In the genomic region with DNA sequence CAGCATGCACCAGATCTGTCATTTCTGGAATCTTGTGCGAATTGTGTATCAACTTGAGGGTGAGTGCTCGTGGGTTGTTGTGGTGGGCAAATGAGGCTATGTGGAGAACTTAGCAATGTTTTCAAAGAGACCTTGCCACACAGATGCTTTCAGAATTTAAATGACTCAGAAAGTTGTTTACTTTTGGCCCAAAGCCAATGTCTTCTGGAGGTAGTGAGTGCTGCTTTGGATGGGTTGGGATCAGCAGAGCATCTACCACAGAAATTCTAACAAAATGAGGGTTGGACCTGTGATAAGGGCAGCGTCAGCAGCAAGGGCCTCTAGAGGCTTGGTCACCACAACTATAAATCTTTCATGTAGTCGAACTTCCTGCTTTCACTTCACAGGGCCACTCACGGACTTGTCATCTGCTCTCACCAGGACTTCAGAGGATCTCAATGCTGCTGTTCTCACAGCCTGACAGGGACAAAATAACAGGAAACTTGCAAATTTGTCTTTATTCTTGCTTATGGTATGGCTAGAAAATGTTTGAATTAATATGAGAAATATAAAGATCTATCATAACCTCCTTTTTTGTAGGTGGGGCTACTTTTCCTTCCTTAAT, we compare ENCODE assay signal across 8 cellular contexts.
DNase-seq lines count a peak whose midpoint lies in the region; ATAC-seq and TF ChIP-seq lines count a peak whose summit lies in the region.

No MANE protein-coding gene starts in this region.

- H3K4me3 ChIP-seq in SJCRH30 = no peak overlapping the region
- no peak overlapping the region for H3K4me3 ChIP-seq in fibroblast of villous mesenchyme (ENCODE audit: low read depth, low read length)

- ATAC-seq in activated CD8-positive, alpha-beta memory T cell treated with anti-CD3 and anti-CD28 coated beads, Interleukin-2, amount 10 ng/mL, durations not matched to agents 7 days and 5 days = peak; percentile 81
- ATAC-seq in GM21367 (IDR thresholded peaks at IDR 0.05; ENCODE audit: unreplicated experiment) (peak; percentile 87), HG03460 (IDR thresholded peaks at IDR 0.05; ENCODE audit: unreplicated experiment) (peak; percentile 91)

- TF ChIP-seq CTCF in fibroblast of villous mesenchyme (IDR thresholded peaks at IDR 0.05; ENCODE audit: insufficient read depth, low read depth, low read length) = no peak

- DNase-seq in activated CD8-positive, alpha-beta memory T cell treated with anti-CD3 and anti-CD28 coated beads, Interleukin-2, amount 10 ng/mL, durations not matched to agents 7 days and 5 days = peak; percentile 62
- DNase-seq in activated CD8-positive, alpha-beta memory T cell treated with anti-CD3 and anti-CD28 coated beads, Interleukin-2, amount 50 U/mL, for 4 hours = no peak
- DNase-seq in SJCRH30 = peak; percentile 53 to 70
- peak; percentile 99 for DNase-seq in fibroblast of villous mesenchyme (ENCODE audit: low read depth)
- DNase-seq in NCI-H526 treated with DMSO at 0.1 percent for 48 hours (lab: John Stamatoyannopoulos, UW) = no peak

- no peak overlapping the region for H3K27ac ChIP-seq in SJCRH30

- peaks cover 9% of the 10 kb centered on the region for H3K4me1 Mint-ChIP-seq in activated CD8-positive, alpha-beta memory T cell treated with anti-CD3 and anti-CD28 coated beads, Interleukin-2, amount 10 ng/mL, durations not matched to agents 7 days and 5 days
- H3K4me1 Mint-ChIP-seq in stimulated activated naive CD8-positive, alpha-beta T cell treated with anti-CD3 and anti-CD28 coated beads, Interleukin-15, Interleukin-2, amounts not matched to agents 100 ng/mL and 50 ng/mL, for 24 hours (ENCODE audit: low read depth) = peaks cover 10% of the 10 kb centered on the region

- peaks cover 27% of the 10 kb centered on the region for H3K4me1 ChIP-seq in SJCRH30

- H3K27me3 Mint-ChIP-seq in activated CD8-positive, alpha-beta memory T cell treated with anti-CD3 and anti-CD28 coated beads, Interleukin-2, amount 10 ng/mL, durations not matched to agents 7 days and 5 days = peaks cover 22% of the 10 kb centered on the region
- peaks cover 3% of the 10 kb centered on the region for H3K27me3 Mint-ChIP-seq in stimulated activated naive CD8-positive, alpha-beta T cell treated with anti-CD3 and anti-CD28 coated beads, Interleukin-15, Interleukin-2, amounts not matched to agents 100 ng/mL and 50 ng/mL, for 24 hours

- CTCF ChIA-PET in activated CD8-positive, alpha-beta memory T cell treated with anti-CD3 and anti-CD28 coated beads, Interleukin-2, amount 10 ng/mL, durations not matched to agents 7 days and 5 days (lab: Charles Lee) = no interaction called here

- no peaks in the 10 kb centered on the region for H3K36me3 ChIP-seq in SJCRH30

- no peaks in the 10 kb centered on the region for H3K36me3 Mint-ChIP-seq in activated CD8-positive, alpha-beta memory T cell treated with anti-CD3 and anti-CD28 coated beads, Interleukin-2, amount 10 ng/mL, durations not matched to agents 7 days and 5 days
- H3K36me3 Mint-ChIP-seq in stimulated activated naive CD8-positive, alpha-beta T cell treated with anti-CD3 and anti-CD28 coated beads, Interleukin-15, Interleukin-2, amounts not matched to agents 100 ng/mL and 50 ng/mL, for 24 hours (ENCODE audit: low read depth) = no peaks in the 10 kb centered on the region

- no peaks in the 10 kb centered on the region for H3K9me3 Mint-ChIP-seq in activated CD8-positive, alpha-beta memory T cell treated with anti-CD3 and anti-CD28 coated beads, Interleukin-2, amount 10 ng/mL, durations not matched to agents 7 days and 5 days (ENCODE audit: low read depth)
- H3K9me3 Mint-ChIP-seq in stimulated activated naive CD8-positive, alpha-beta T cell treated with anti-CD3 and anti-CD28 coated beads, Interleukin-15, Interleukin-2, amounts not matched to agents 100 ng/mL and 50 ng/mL, for 24 hours = no peaks in the 10 kb centered on the region

- H3K4me3 Mint-ChIP-seq in activated CD8-positive, alpha-beta memory T cell treated with anti-CD3 and anti-CD28 coated beads, Interleukin-2, amount 10 ng/mL, durations not matched to agents 7 days and 5 days = peak overlapping the region; percentile 20
- no peak overlapping the region for H3K4me3 Mint-ChIP-seq in stimulated activated naive CD8-positive, alpha-beta T cell treated with anti-CD3 and anti-CD28 coated beads, Interleukin-15, Interleukin-2, amounts not matched to agents 100 ng/mL and 50 ng/mL, for 24 hours

- H3K27me3 ChIP-seq in SJCRH30 = no peaks in the 10 kb centered on the region

- H3K27ac Mint-ChIP-seq in activated CD8-positive, alpha-beta memory T cell treated with anti-CD3 and anti-CD28 coated beads, Interleukin-2, amount 10 ng/mL, durations not matched to agents 7 days and 5 days = no peak overlapping the region
- peak overlapping the region; percentile 28 for H3K27ac Mint-ChIP-seq in stimulated activated naive CD8-positive, alpha-beta T cell treated with anti-CD3 and anti-CD28 coated beads, Interleukin-15, Interleukin-2, amounts not matched to agents 100 ng/mL and 50 ng/mL, for 24 hours

- H3K9me3 ChIP-seq in SJCRH30 (replicated peaks) = no peaks in the 10 kb centered on the region

Comparison
In these comparisons a context has a peak if more than half of its experiments do, and no peak if none do; other contexts are left out.
1. DNase-seq: peak in activated CD8-positive, alpha-beta memory T cell treated with anti-CD3 and anti-CD28 coated beads, Interleukin-2, amount 10 ng/mL, durations not matched to agents 7 days and 5 days (single experiment), SJCRH30 (2 of 2) and fibroblast of villous mesenchyme (single experiment); none in activated CD8-positive, alpha-beta memory T cell treated with anti-CD3 and anti-CD28 coated beads, Interleukin-2, amount 50 U/mL, for 4 hours (single experiment) and NCI-H526 treated with DMSO at 0.1 percent for 48 hours (single experiment).
2. Peak in every context shown above with its lines, with median percentiles within 50 percentile points of each other: ATAC-seq.